In the genomic region with DNA sequence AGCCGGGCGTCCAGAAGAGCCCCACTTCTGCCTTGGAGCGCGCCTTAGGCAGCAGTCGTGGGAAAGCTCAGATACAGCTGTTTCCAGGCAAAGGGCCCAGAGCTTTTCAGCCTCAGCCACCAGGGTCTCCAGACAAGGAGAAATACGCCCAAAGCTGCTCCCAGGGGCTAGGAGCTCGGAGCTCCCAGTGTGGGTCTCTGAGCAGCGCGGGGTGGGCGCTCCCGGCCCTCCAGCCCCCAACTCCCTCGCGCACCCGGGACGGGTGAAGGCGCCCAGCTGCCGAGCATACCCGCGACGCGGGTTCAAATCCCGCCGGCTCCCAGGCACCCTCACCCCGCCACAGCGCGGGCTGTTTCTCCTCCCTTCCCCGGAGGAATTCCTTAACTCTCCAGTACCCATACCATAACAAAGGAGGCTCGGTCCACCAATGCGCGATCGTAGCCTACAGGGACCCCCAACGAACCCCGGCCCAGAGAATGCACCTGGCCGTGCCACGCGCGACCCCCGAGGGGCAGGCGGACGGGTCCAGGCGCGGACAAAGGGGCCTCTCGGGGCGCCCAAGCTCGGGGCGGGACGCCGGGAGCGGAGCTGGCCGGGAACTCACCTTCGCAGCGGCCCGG, we compare ENCODE assay signal across 1 cellular context.
TF ChIP-seq lines count a peak whose summit lies in the region.

No MANE protein-coding gene starts in this region.

TF ChIP-seq in IMR-90, 13 proteins besides CTCF, POLR2A, EP300 and RAD21 (continued from another document):
- TF ChIP-seq, protein P1, sequence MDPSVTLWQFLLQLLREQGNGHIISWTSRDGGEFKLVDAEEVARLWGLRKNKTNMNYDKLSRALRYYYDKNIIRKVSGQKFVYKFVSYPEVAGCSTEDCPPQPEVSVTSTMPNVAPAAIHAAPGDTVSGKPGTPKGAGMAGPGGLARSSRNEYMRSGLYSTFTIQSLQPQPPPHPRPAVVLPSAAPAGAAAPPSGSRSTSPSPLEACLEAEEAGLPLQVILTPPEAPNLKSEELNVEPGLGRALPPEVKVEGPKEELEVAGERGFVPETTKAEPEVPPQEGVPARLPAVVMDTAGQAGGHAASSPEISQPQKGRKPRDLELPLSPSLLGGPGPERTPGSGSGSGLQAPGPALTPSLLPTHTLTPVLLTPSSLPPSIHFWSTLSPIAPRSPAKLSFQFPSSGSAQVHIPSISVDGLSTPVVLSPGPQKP (IDR thresholded peaks at IDR 0.05; ENCODE audit: borderline replicate concordance, low read depth, low read length), result no peak
- TF ChIP-seq NFE2L2 (IDR thresholded peaks at IDR 0.05; ENCODE audit: low read depth, low read length) (no peak), FOS (IDR thresholded peaks at IDR 0.05; ENCODE audit: low read depth, low read length) (no peak), MXI1 (IDR thresholded peaks at IDR 0.05; ENCODE audit: borderline replicate concordance, low read depth, low read length) (no peak), CHD1 (IDR thresholded peaks at IDR 0.05; ENCODE audit: low read depth, low read length) (no peak; the same call in 1 of the 2 replicates)
